In genomic region chr1:120913651-120914389, GRCh38 we compare ENCODE assay signal across 8 cellular contexts. TPM values are rescaled to one million over a fixed set of nuclear protein-coding genes. Genes with fewer than 3 reads are reported as not detected.
DNase-seq lines count a peak whose midpoint lies in the region; ATAC-seq and TF ChIP-seq lines count a peak whose summit lies in the region.
"Not testable (repeated sequence)": the region's sequence is repeated elsewhere in the genome, so short reads cannot be mapped to it uniquely, and the experiment has no call there.
"Had no signal": no experiment of that assay in that cellular context is flagged by ENCODE, and none has a peak within 500 bp of the region (broad histone marks: within the 10 kb centered on the region; RNA-seq: fewer than 3 reads in every experiment).

No MANE protein-coding gene starts in this region.

- not testable (repeated sequence) for H3K9me3 Mint-ChIP-seq in GM23338; activated naive CD4-positive, alpha-beta T cell treated with anti-CD3 and anti-CD28 coated beads, Interleukin-2, amount 50 U/mL, for 24 hours; naive thymus-derived CD4-positive, alpha-beta T cell

- H3K4me3 ChIP-seq in GM23338 (peak overlapping the region; percentile 52; the same call in 1 of the 2 replicates), OCI-LY7 (ENCODE audit: low read depth, low read length, poor library complexity, severe bottlenecking) (peak overlapping the region; percentile 62), foreskin fibroblast (ENCODE audit: low read depth in 1 of 2, low read length in 2 of 2) (peak overlapping the region; percentile 38 to 45)
- H3K4me3 ChIP-seq in naive thymus-derived CD4-positive, alpha-beta T cell (ENCODE audit: low read length): not testable (repeated sequence)

- ATAC-seq in GM23338; naive thymus-derived CD4-positive, alpha-beta T cell: not testable (repeated sequence)

- H3K36me3 Mint-ChIP-seq in GM23338 (ENCODE audit: low read depth); activated naive CD4-positive, alpha-beta T cell treated with anti-CD3 and anti-CD28 coated beads, Interleukin-2, amount 50 U/mL, for 24 hours; naive thymus-derived CD4-positive, alpha-beta T cell: not testable (repeated sequence)

- H3K27me3 Mint-ChIP-seq in GM23338 (ENCODE audit: insufficient read depth, low read depth, poor library complexity); activated naive CD4-positive, alpha-beta T cell treated with anti-CD3 and anti-CD28 coated beads, Interleukin-2, amount 50 U/mL, for 24 hours; naive thymus-derived CD4-positive, alpha-beta T cell: not testable (repeated sequence)

- not testable (repeated sequence) for H3K79me2 ChIP-seq in GM23338 (replicated peaks; ENCODE audit: insufficient read depth); OCI-LY7 (ENCODE audit: insufficient read depth, low read depth, low read length)

- BruUV-seq in OCI-LY7 (replicated peaks; lab: Mats Ljungman, UMichigan): TSS peak; percentile 75

- not testable (repeated sequence) for H3K27ac ChIP-seq in GM23338 (ENCODE audit: low read depth)
- peak overlapping the region; percentile 88 for H3K27ac ChIP-seq in OCI-LY7 (ENCODE audit: low read depth, low read length, poor library complexity, severe bottlenecking)
- H3K27ac ChIP-seq in naive thymus-derived CD4-positive, alpha-beta T cell (ENCODE audit: low read depth, low read length): peak overlapping the region; percentile 88

- CTCF ChIA-PET in OCI-LY7 (lab: Charles Lee; ENCODE audit: unreplicated experiment); naive thymus-derived CD4-positive, alpha-beta T cell (lab: Charles Lee): not testable (repeated sequence)

- H3K9me2 ChIP-seq in GM23338 (ENCODE audit: insufficient read depth); OCI-LY7 (ENCODE audit: insufficient read depth, low read length): not testable (repeated sequence)

- not testable (repeated sequence) for H3K36me3 ChIP-seq in GM23338 (ENCODE audit: insufficient read depth); OCI-LY7 (ENCODE audit: insufficient read depth, low read length); naive thymus-derived CD4-positive, alpha-beta T cell (ENCODE audit: control insufficient read depth in 2 of 3, insufficient read depth in 3 of 3, low read length in 3 of 3)

- intact Hi-C loops in OCI-LY7 (cut with micrococcal nuclease; ENCODE audit: unreplicated experiment); naive thymus-derived CD4-positive, alpha-beta T cell (cut with micrococcal nuclease): not testable (repeated sequence)

- H3K27me3 ChIP-seq in GM23338 (ENCODE audit: insufficient read depth); naive thymus-derived CD4-positive, alpha-beta T cell (ENCODE audit: control insufficient read depth in 2 of 2, insufficient read depth in 2 of 2, low read length in 2 of 2): not testable (repeated sequence)

- DNase-seq in GM23338 (ENCODE audit: low spot score) (peak; percentile 5), OCI-LY7 (ENCODE audit: low spot score) (peak; percentile 78), foreskin fibroblast (peak; percentile 0 to 10)
- DNase-seq in activated CD4-positive, alpha-beta T cell treated with anti-CD3 and anti-CD28 coated beads for 4 hours: peak; percentile 32 to 86
- DNase-seq in naive thymus-derived CD4-positive, alpha-beta T cell: peak; percentile 59 to 91 (median 88)
- DNase-seq in stimulated activated CD4-positive, alpha-beta T cell treated with anti-CD3 and anti-CD28 coated beads, Interleukin-1b, Interleukin-23, amount 100 ng/mL, for 48 hours: peak; percentile 64

- not testable (repeated sequence) for H3K4me1 ChIP-seq in GM23338 (ENCODE audit: insufficient read depth); OCI-LY7 (ENCODE audit: insufficient read depth, low read length, poor library complexity, severe bottlenecking); naive thymus-derived CD4-positive, alpha-beta T cell (ENCODE audit: control insufficient read depth in 2 of 2, insufficient read depth in 2 of 2, low read length in 2 of 2)

- not testable (repeated sequence) for H3K4me1 Mint-ChIP-seq in GM23338; activated naive CD4-positive, alpha-beta T cell treated with anti-CD3 and anti-CD28 coated beads, Interleukin-2, amount 50 U/mL, for 24 hours; naive thymus-derived CD4-positive, alpha-beta T cell

- POLR2A ChIA-PET in OCI-LY7 (lab: Charles Lee); naive thymus-derived CD4-positive, alpha-beta T cell (lab: Charles Lee): not testable (repeated sequence)

- not testable (repeated sequence) for H4K20me1 ChIP-seq in GM23338 (replicated peaks; ENCODE audit: insufficient read depth); OCI-LY7 (ENCODE audit: insufficient read depth, low read length)

- peak overlapping the region; percentile 68; the same call in 2 of the 3 replicates for H3K4me3 Mint-ChIP-seq in GM23338
- H3K4me3 Mint-ChIP-seq in activated naive CD4-positive, alpha-beta T cell treated with anti-CD3 and anti-CD28 coated beads, Interleukin-2, amount 50 U/mL, for 24 hours: peak overlapping the region; percentile 87
- peak overlapping the region; percentile 50 to 96 (median 90) for H3K4me3 Mint-ChIP-seq in naive thymus-derived CD4-positive, alpha-beta T cell

- not testable (repeated sequence) for H3K9me3 ChIP-seq in OCI-LY7 (ENCODE audit: low read length); naive thymus-derived CD4-positive, alpha-beta T cell (ENCODE audit: control insufficient read depth in 2 of 3, low read length in 3 of 3)

- H3K4me2 ChIP-seq in GM23338; OCI-LY7 (ENCODE audit: low read length): not testable (repeated sequence)

- H3F3A ChIP-seq in GM23338 (replicated peaks; ENCODE audit: low read depth): not testable (repeated sequence)

- not testable (repeated sequence) for H3K27ac Mint-ChIP-seq in GM23338
- H3K27ac Mint-ChIP-seq in activated naive CD4-positive, alpha-beta T cell treated with anti-CD3 and anti-CD28 coated beads, Interleukin-2, amount 50 U/mL, for 24 hours: peak overlapping the region; percentile 96
- peak overlapping the region; percentile 76 to 99 (median 98) for H3K27ac Mint-ChIP-seq in naive thymus-derived CD4-positive, alpha-beta T cell

- not testable (repeated sequence) for TF ChIP-seq CTCF in GM23338 (conservative IDR thresholded peaks at IDR 0.05; ENCODE audit: low read depth in 2 of 2); OCI-LY7 (conservative IDR thresholded peaks at IDR 0.05; ENCODE audit: low read length); foreskin fibroblast (IDR thresholded peaks at IDR 0.05; ENCODE audit: low read depth, low read length)

- H2AFZ ChIP-seq in GM23338; OCI-LY7 (ENCODE audit: low read length): not testable (repeated sequence)

RNA-seq across cellular contexts. Expression of gene PPIAL4A, which starts 24.2 kb away (rescaled TPM):
- not detected in 2 replicates for total RNA-seq in GM23338 (2014; rRNA removed; shearing (Covaris generic))
- not detected in 2 replicates for polyA plus RNA-seq in GM23338 (2016; fragmentation: Nextera tagmentation; extraction: Ambion mirVana)
- total RNA-seq in OCI-LY7 (2014; rRNA removed; shearing (Covaris generic)): not detected in 2 replicates
- not detected in 2 replicates for total RNA-seq in OCI-LY7 (2022)
- total RNA-seq in naive thymus-derived CD4-positive, alpha-beta T cell: 1 to 10 TPM in 1 of 5 experiments, under 1 TPM in 1, not detected in 3; 0.95 to 1.3 TPM
- not detected for polyA plus RNA-seq in naive thymus-derived CD4-positive, alpha-beta T cell
- total RNA-seq: left ventricle myocardium inferior had no signal

Comparison
In these comparisons a context has a peak if more than half of its experiments do, and no peak if none do; other contexts are left out.
1. DNase-seq: peak in every context shown above with its lines; median percentile 88 in naive thymus-derived CD4-positive, alpha-beta T cell; 78 in OCI-LY7; 64 in stimulated activated CD4-positive, alpha-beta T cell treated with anti-CD3 and anti-CD28 coated beads, Interleukin-1b, Interleukin-23, amount 100 ng/mL, for 48 hours; 59 in activated CD4-positive, alpha-beta T cell treated with anti-CD3 and anti-CD28 coated beads for 4 hours; 5 in GM23338; 5 in foreskin fibroblast.